8 cellular contexts compared by ENCODE assay signal in the genomic region with DNA sequence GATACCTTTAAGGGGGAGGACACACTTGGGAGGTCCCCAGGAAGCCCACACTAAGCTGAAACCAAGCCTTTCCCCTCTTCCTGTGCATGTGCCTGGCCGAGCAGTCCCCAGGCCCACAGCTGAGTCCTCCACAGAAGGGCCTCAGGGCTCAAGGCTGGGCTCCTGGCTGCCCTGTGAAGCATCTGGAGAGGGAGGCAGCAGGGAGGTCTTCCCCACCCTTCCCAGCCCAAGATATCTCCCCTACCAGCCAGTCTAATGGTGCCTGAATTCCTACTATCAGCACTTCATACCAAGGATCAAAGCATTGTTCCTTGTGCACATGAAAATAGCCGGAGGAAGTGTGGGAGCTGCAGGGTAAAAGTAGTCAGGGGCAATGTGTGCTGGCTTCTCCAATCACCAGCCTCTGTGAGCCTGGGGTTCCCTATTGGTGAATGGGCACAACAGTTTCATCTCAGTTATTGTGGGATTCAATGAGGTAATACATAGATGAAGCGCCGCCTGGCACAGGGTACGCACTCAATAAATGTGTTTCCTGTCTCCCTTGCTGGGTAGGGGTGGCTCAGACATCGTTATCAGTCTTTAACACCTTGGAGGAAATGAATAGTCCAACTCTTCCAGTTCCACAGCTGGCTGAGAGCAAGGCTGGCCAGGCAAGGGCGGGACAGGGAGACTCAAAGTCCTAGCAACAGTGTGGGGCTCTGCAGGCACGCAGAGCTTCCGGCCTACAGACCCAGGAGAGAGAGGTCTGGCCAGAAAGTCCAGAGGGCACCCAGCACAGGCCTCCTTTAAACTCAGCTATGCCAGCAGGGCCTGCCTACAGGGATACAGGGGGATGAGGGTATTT. TPM values are rescaled to one million over a fixed set of nuclear protein-coding genes. Genes with fewer than 3 reads are reported as not detected.
DNase-seq lines count a peak whose midpoint lies in the region; ATAC-seq and TF ChIP-seq lines count a peak whose summit lies in the region.

No MANE protein-coding gene starts in this region.

- ATAC-seq in aorta (ENCODE audit: low FRiP score) (peak; percentile 55), HG03521 (IDR thresholded peaks at IDR 0.05; ENCODE audit: unreplicated experiment) (no peak)

- H3F3A ChIP-seq in OCI-LY1 (ENCODE audit: insufficient read depth, low read length) = no peaks in the 10 kb centered on the region

- DNase-seq in Caco-2 (peak in 1 of 2 experiments; percentile 64), cardiac fibroblast (ENCODE audit: low read depth in 2 of 2) (peak; percentile 56 to 61), midbrain (lab: John Stamatoyannopoulos, UW) (peak; percentile 49), aorta (peak; percentile 69 to 80), SIG-M5 (lab: John Stamatoyannopoulos, UW) (no peak), D341Med (ENCODE audit: low spot score) (no peak)

- H4K20me1 ChIP-seq in OCI-LY1 (ENCODE audit: insufficient read depth, low read length) = no peaks in the 10 kb centered on the region; the same call in 1 of the 2 replicates

- H3K27me3 Mint-ChIP-seq in Caco-2 (ENCODE audit: insufficient read depth, unreplicated experiment) = no peaks in the 10 kb centered on the region

- H3K36me3 ChIP-seq in Caco-2 (ENCODE audit: control insufficient read depth, insufficient read depth, low read length) = peaks cover 1% of the 10 kb centered on the region; the same call in 1 of the 2 replicates
- peaks cover 14% of the 10 kb centered on the region for H3K36me3 ChIP-seq in OCI-LY1 (ENCODE audit: insufficient read depth, low read length)
- H3K36me3 ChIP-seq in aorta (ENCODE audit: control insufficient read depth in 1 of 2, insufficient read depth in 2 of 2, low read length in 1 of 2) = no peaks in the 10 kb centered on the region

- H3K4me1 ChIP-seq in Caco-2 (peaks cover 61% of the 10 kb centered on the region), OCI-LY1 (ENCODE audit: insufficient read depth, low read length, severe bottlenecking) (peaks cover 96% of the 10 kb centered on the region), aorta (ENCODE audit: control insufficient read depth in 1 of 2, insufficient read depth in 2 of 2, low read length in 2 of 2) (peaks cover 0 to 15% of the 10 kb centered on the region in 2 donors)

- H3K36me3 Mint-ChIP-seq in Caco-2 (ENCODE audit: insufficient read depth, unreplicated experiment) = peaks cover 37% of the 10 kb centered on the region

- CTCF ChIA-PET in Caco-2 (lab: Charles Lee) = interaction anchor here (0.6 to 1.5 kb wide), 6 partner anchors 11 to 1163 kb away, joined by 3 to 6 read pairs (median 4); no protein-coding TSS in a partner anchor

- H3K4me3 ChIP-seq in Caco-2 (ENCODE audit: low read depth, low read length) (no peak overlapping the region), OCI-LY1 (ENCODE audit: low read depth, low read length, poor library complexity, severe bottlenecking) (peak overlapping the region; percentile 88), cardiac fibroblast (replicated peaks in 1 of 2; ENCODE audit: low read depth in 2 of 2, low read length in 2 of 2) (no peak overlapping the region), aorta (ENCODE audit: low read length in 2 of 2) (no peak overlapping the region)

- H3K27ac ChIP-seq in OCI-LY1 (ENCODE audit: low read depth, low read length, poor library complexity, severe bottlenecking) = peak overlapping the region; percentile 82
- H3K27ac ChIP-seq in aorta (ENCODE audit: low read depth in 1 of 2, low read length in 2 of 2) = peak overlapping the region; percentile 31 to 99

- TF ChIP-seq CTCF in Caco-2 (IDR thresholded peaks at IDR 0.05; ENCODE audit: insufficient read depth in 1 of 2, low read depth in 1 of 2, low read length in 1 of 2, severe bottlenecking in 1 of 2, unreplicated experiment in 1 of 2) (no peak), OCI-LY1 (IDR thresholded peaks at IDR 0.05; ENCODE audit: low read length) (no peak), cardiac fibroblast (IDR thresholded peaks at IDR 0.05; ENCODE audit: low read depth, low read length) (no peak)

- H3K9me3 ChIP-seq in Caco-2 (no peaks in the 10 kb centered on the region), OCI-LY1 (ENCODE audit: low read length) (no peaks in the 10 kb centered on the region), aorta (ENCODE audit: control insufficient read depth, low read length) (no peaks in the 10 kb centered on the region)

- no peak overlapping the region for H2AFZ ChIP-seq in OCI-LY1 (ENCODE audit: low read length)

- H3K4me2 ChIP-seq in OCI-LY1 (ENCODE audit: low read length) = peak overlapping the region; percentile 92

- H3K4me1 Mint-ChIP-seq in Caco-2 (ENCODE audit: low read depth, unreplicated experiment) = peaks cover 49% of the 10 kb centered on the region

- H3K79me2 ChIP-seq in OCI-LY1 (ENCODE audit: insufficient read depth, low read length) = peaks cover 100% of the 10 kb centered on the region

- peak overlapping the region; percentile 74 for H3K27ac Mint-ChIP-seq in Caco-2 (ENCODE audit: unreplicated experiment)

- H3K9me2 ChIP-seq in OCI-LY1 (ENCODE audit: low read depth, low read length) = no peaks in the 10 kb centered on the region

- no peaks in the 10 kb centered on the region for H3K27me3 ChIP-seq in Caco-2 (replicated peaks; ENCODE audit: control insufficient read depth, insufficient read depth, low read length)
- no peaks in the 10 kb centered on the region for H3K27me3 ChIP-seq in OCI-LY1 (ENCODE audit: insufficient read depth, low read length)
- no peaks in the 10 kb centered on the region for H3K27me3 ChIP-seq in aorta (ENCODE audit: control insufficient read depth in 1 of 2, insufficient read depth in 2 of 2, low read length in 1 of 2)

- POLR2A ChIA-PET in Caco-2 (lab: Charles Lee) = interaction anchor here (0.8 kb wide), 1 partner anchor 91 kb away, joined by 8 read pairs; no protein-coding TSS in a partner anchor

- no peaks in the 10 kb centered on the region for H3K9me3 Mint-ChIP-seq in Caco-2 (ENCODE audit: unreplicated experiment)

- peak overlapping the region; percentile 57; the same call in 1 of the 2 replicates for H3K9ac ChIP-seq in OCI-LY1 (ENCODE audit: low read length)

- WGBS in aorta, 2 donors = 25 to 29% methylated on average over 9 of the region's 9 CpGs

- no TSS peak for BruUV-seq in Caco-2 (replicated peaks; lab: Mats Ljungman, UMichigan)

- intact Hi-C loops in Caco-2 (cut with micrococcal nuclease; ENCODE audit: unreplicated experiment) (no loop called here), aorta (cut with DNase I) (loop anchor here (5.0 kb wide), 2 partner anchors 34 to 39 kb away; no protein-coding TSS in a partner anchor)

- H3K4me3 Mint-ChIP-seq in Caco-2 (ENCODE audit: unreplicated experiment) = peak overlapping the region; percentile 24

RNA-seq across cellular contexts. Expression of a gene that starts 39.1 kb away (rescaled TPM):
- total RNA-seq in Caco-2 (2022) (33.2 and 38.8 TPM in 2 replicates), aorta (10 to 100 TPM; 36.7 to 45.5 TPM)
- 10 to 100 TPM; 22.4 to 35.2 TPM for polyA plus RNA-seq in aorta

Comparison
In these comparisons a context has a peak if more than half of its experiments do, and no peak if none do; other contexts are left out.
1. DNase-seq: peak in cardiac fibroblast (2 of 2), midbrain (single experiment) and aorta (2 of 2); none in SIG-M5 (single experiment) and D341Med (single experiment).